16 cellular contexts compared by ENCODE assay signal in the genomic region with DNA sequence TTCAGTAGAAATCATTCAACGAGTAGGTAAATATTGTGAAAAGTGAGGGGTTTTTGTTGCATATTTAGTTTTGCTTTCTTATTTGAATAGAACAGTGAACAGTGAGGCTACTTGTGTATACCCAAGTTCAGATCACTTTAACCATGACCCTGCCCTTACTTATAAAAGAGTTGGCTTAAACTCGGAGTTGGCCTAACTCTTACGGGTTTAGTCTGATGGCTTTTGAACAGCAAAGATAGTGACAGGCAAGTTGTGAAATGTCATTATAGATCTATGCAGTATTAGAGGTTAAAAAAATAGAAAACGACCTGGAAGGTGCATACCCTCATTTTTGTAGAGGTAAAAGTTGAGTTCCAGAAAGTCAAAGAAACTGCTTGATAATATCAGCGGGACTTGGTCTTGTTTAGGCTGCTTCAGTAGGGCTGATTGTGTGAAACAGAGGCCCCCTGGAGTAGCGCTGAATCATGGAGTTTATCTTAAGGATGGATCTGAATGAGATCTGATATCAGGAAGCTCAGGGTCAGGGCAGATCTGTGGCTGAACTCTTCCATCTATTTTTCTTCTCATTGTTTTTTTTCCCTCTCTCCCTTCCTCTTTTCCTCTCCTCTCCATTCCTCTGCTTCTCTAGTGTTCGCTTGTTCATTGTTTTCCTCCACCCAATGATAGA.
DNase-seq lines count a peak whose midpoint lies in the region; FAIRE-seq and TF ChIP-seq lines count a peak whose summit lies in the region.
"Had no signal": no experiment of that assay in that cellular context is flagged by ENCODE, and none has a peak within 500 bp of the region (broad histone marks: within the 10 kb centered on the region; RNA-seq: fewer than 3 reads in every experiment).

No MANE protein-coding gene starts in this region.

- H3K79me1 ChIP-seq in mesendoderm (ENCODE audit: low read length): no peaks in the 10 kb centered on the region

- no peak overlapping the region for H4K8ac ChIP-seq in mesendoderm (ENCODE audit: low read depth, low read length)

- H3K27me3 Mint-ChIP-seq in HFFc6 (ENCODE audit: insufficient read depth) (no peaks in the 10 kb centered on the region; the same call in 1 of the 2 replicates), astrocyte (ENCODE audit: low read depth, unreplicated experiment) (no peaks in the 10 kb centered on the region), MCF 10A (ENCODE audit: insufficient read depth, unreplicated experiment) (no peaks in the 10 kb centered on the region), glutamatergic neuron (ENCODE audit: unreplicated experiment) (peaks cover 3% of the 10 kb centered on the region)
- H3K27me3 Mint-ChIP-seq: CD8-positive, alpha-beta memory T cell had no signal

- CTCF ChIA-PET in MCF 10A (lab: Yijun Ruan, JAX): interaction anchor here (0.6 to 1.7 kb wide), 3 partner anchors 12 to 770 kb away, joined by 3 to 5 read pairs (median 4); no protein-coding TSS in a partner anchor

- H2BK5ac ChIP-seq in mesendoderm (ENCODE audit: low read length): no peak overlapping the region

- H3K27me3 ChIP-seq in astrocyte (ENCODE audit: insufficient read depth, low read length) (no peaks in the 10 kb centered on the region), mesendoderm (ENCODE audit: insufficient read depth, low read length, poor library complexity) (no peaks in the 10 kb centered on the region)

- H3K23ac ChIP-seq in mesendoderm (ENCODE audit: low read length): no peak overlapping the region

- H2AFZ ChIP-seq in astrocyte (ENCODE audit: low read depth, low read length): no peak overlapping the region

- H3K4me2 ChIP-seq in astrocyte (ENCODE audit: low read length) (no peak overlapping the region), mesendoderm (ENCODE audit: low read length) (no peak overlapping the region)

- H3K18ac ChIP-seq in mesendoderm (ENCODE audit: low read length): no peak overlapping the region

- no peak overlapping the region for H2BK120ac ChIP-seq in mesendoderm (ENCODE audit: low read depth, low read length)

- intact Hi-C loops in MCF 10A (cut with micrococcal nuclease) (no loop called here), cardiac septum (cut with DNase I) (no loop called here)

- FAIRE-seq in astrocyte (lab: Jason Lieb, UNC): peak; percentile 45
- FAIRE-seq: GM12891 had no signal

- peaks cover 10% of the 10 kb centered on the region for H4K20me1 ChIP-seq in astrocyte (ENCODE audit: insufficient read depth, low read length)

- H3K36me3 ChIP-seq in astrocyte (ENCODE audit: insufficient read depth, low read length) (no peaks in the 10 kb centered on the region), mesendoderm (ENCODE audit: control insufficient read depth, insufficient read depth, low read length) (no peaks in the 10 kb centered on the region)

- no TSS peak for BruUV-seq in MCF 10A (replicated peaks; lab: Mats Ljungman, UMichigan)

- H3K4me1 ChIP-seq in astrocyte (ENCODE audit: insufficient read depth, low read length) (peaks cover 17% of the 10 kb centered on the region), mesendoderm (ENCODE audit: control insufficient read depth, low read depth, low read length) (peaks cover 5% of the 10 kb centered on the region)

- H3K79me2 ChIP-seq in astrocyte (ENCODE audit: insufficient read depth, low read length) (peaks cover 69% of the 10 kb centered on the region), mesendoderm (ENCODE audit: control insufficient read depth, insufficient read depth, low read length) (no peaks in the 10 kb centered on the region)

- H2BK15ac ChIP-seq in mesendoderm (replicated peaks; ENCODE audit: low read depth): no peak overlapping the region

- H3K9me3 Mint-ChIP-seq in HFFc6 (no peaks in the 10 kb centered on the region), astrocyte (ENCODE audit: unreplicated experiment) (peaks cover 3% of the 10 kb centered on the region), MCF 10A (ENCODE audit: unreplicated experiment) (no peaks in the 10 kb centered on the region), glutamatergic neuron (ENCODE audit: unreplicated experiment) (no peaks in the 10 kb centered on the region)

- H3K27ac ChIP-seq in astrocyte (ENCODE audit: low read depth, low read length) (no peak overlapping the region), mesendoderm (ENCODE audit: low read depth, low read length) (no peak overlapping the region)

- H3K27ac Mint-ChIP-seq in HFFc6 (peak overlapping the region; percentile 9; the same call in 1 of the 2 replicates), astrocyte (ENCODE audit: unreplicated experiment) (peak overlapping the region; percentile 59), MCF 10A (ENCODE audit: low read depth, unreplicated experiment) (no peak overlapping the region), glutamatergic neuron (ENCODE audit: unreplicated experiment) (no peak overlapping the region)
- H3K27ac Mint-ChIP-seq: CD8-positive, alpha-beta memory T cell had no signal

- DNase-seq in Daoy (ENCODE audit: low read depth) (peak; percentile 15), HFFc6 (no peak), astrocyte (ENCODE audit: low read depth) (no peak), mesendoderm (peak; percentile 85), MCF 10A (ENCODE audit: unreplicated experiment) (no peak), germinal center (ENCODE audit: low spot score) (no peak), cardiac septum (ENCODE audit: low spot score) (no peak), glutamatergic neuron (no peak)
- DNase-seq: CD8-positive, alpha-beta memory T cell; DMS 273 treated with DMSO at 0.1 percent for 48 hours; HCEC 1CT; NCI-H146; NCI-H2227 treated with DMSO at 0.1 percent for 48 hours; NCI-H526; SIG-M5 had no signal

- H4K5ac ChIP-seq in mesendoderm (ENCODE audit: low read length): no peak overlapping the region

- no peak overlapping the region for H3K4me3 Mint-ChIP-seq in HFFc6
- no peak overlapping the region for H3K4me3 Mint-ChIP-seq in astrocyte (ENCODE audit: unreplicated experiment)
- no peak overlapping the region for H3K4me3 Mint-ChIP-seq in MCF 10A (ENCODE audit: unreplicated experiment)
- H3K4me3 Mint-ChIP-seq in glutamatergic neuron (ENCODE audit: unreplicated experiment): no peak overlapping the region
- H3K4me3 Mint-ChIP-seq: CD8-positive, alpha-beta memory T cell had no signal

- no peak overlapping the region for H2AK5ac ChIP-seq in mesendoderm (ENCODE audit: low read length)

- H3K4me1 Mint-ChIP-seq in HFFc6 (ENCODE audit: low read depth) (peaks cover 21% of the 10 kb centered on the region), astrocyte (ENCODE audit: low read depth, unreplicated experiment) (peaks cover 25% of the 10 kb centered on the region), MCF 10A (ENCODE audit: insufficient read depth, unreplicated experiment) (peaks cover 12% of the 10 kb centered on the region), glutamatergic neuron (ENCODE audit: low read depth, unreplicated experiment) (no peaks in the 10 kb centered on the region)

- TF ChIP-seq CTCF in HFFc6 (IDR thresholded peaks at IDR 0.05): no peak
- no peak for TF ChIP-seq CTCF in astrocyte (IDR thresholded peaks at IDR 0.05; ENCODE audit: insufficient read depth, low read depth, low read length)
- TF ChIP-seq CTCF in MCF 10A (IDR thresholded peaks at IDR 0.05; ENCODE audit: unreplicated experiment): no peak
- no peak for TF ChIP-seq CTCF in glutamatergic neuron (IDR thresholded peaks at IDR 0.05; ENCODE audit: partially characterized antibody, unreplicated experiment)

- H3K4ac ChIP-seq in mesendoderm (ENCODE audit: low read depth, low read length): no peak overlapping the region

- H3K36me3 Mint-ChIP-seq in HFFc6 (ENCODE audit: low read depth) (peaks cover 23% of the 10 kb centered on the region; the same call in 1 of the 2 replicates), astrocyte (ENCODE audit: low read depth, unreplicated experiment) (peaks cover 2% of the 10 kb centered on the region), MCF 10A (ENCODE audit: insufficient read depth, unreplicated experiment) (peaks cover 6% of the 10 kb centered on the region), glutamatergic neuron (ENCODE audit: unreplicated experiment) (no peaks in the 10 kb centered on the region)

- no peak overlapping the region for H3K56ac ChIP-seq in mesendoderm (ENCODE audit: low read length)

- no peaks in the 10 kb centered on the region for H3K9me3 ChIP-seq in astrocyte (ENCODE audit: insufficient read depth, low read depth, low read length)

- H3K9ac ChIP-seq in astrocyte (ENCODE audit: low read length) (no peak overlapping the region), mesendoderm (ENCODE audit: low read length) (no peak overlapping the region)

- POLR2A ChIA-PET in MCF 10A (lab: Yijun Ruan, JAX): interaction anchor here (0.7 to 1.4 kb wide), 3 partner anchors 20 to 210 kb away, joined by 3 read pairs; no protein-coding TSS in a partner anchor

- WGBS in mesendoderm (ENCODE audit: extremely low coverage, insufficient coverage, low lambda C conversion rate): 100% methylated on average over 1 of the region's 7 CpGs

- H3K4me3 ChIP-seq in astrocyte (ENCODE audit: insufficient read depth, low read depth, low read length) (no peak overlapping the region), mesendoderm (ENCODE audit: low read length) (no peak overlapping the region)

Comparison
In these comparisons a context has a peak if more than half of its experiments do, and no peak if none do; other contexts are left out.
1. DNase-seq: peak in Daoy (single experiment) and mesendoderm (single experiment); none in HFFc6 (single experiment), astrocyte (single experiment), MCF 10A (single experiment), germinal center (single experiment), cardiac septum (single experiment) and glutamatergic neuron (single experiment).
2. H3K27ac Mint-ChIP-seq: peak in HFFc6 (single experiment) and astrocyte (single experiment); none in MCF 10A (single experiment) and glutamatergic neuron (single experiment).